16 cellular contexts compared by ENCODE assay signal in genomic region chr15:98805434-98806274, GRCh38.
DNase-seq lines count a peak whose midpoint lies in the region; ATAC-seq, FAIRE-seq and TF ChIP-seq lines count a peak whose summit lies in the region.
"Had no signal": no experiment of that assay in that cellular context is flagged by ENCODE, and none has a peak within 500 bp of the region (broad histone marks: within the 10 kb centered on the region; RNA-seq: fewer than 3 reads in every experiment).

No MANE protein-coding gene starts in this region.

- no peak for ATAC-seq in stimulated activated naive CD8-positive, alpha-beta T cell treated with anti-CD3 and anti-CD28 coated beads, Interleukin-15, amount 100 ng/mL, for 72 hours
- ATAC-seq in HG03521 (IDR thresholded peaks at IDR 0.05; ENCODE audit: unreplicated experiment) (no peak), GM19452 (IDR thresholded peaks at IDR 0.05; ENCODE audit: unreplicated experiment) (no peak)

- H3K23ac ChIP-seq in mesenchymal stem cell (ENCODE audit: low read length in 2 of 2) = peak overlapping the region in 1 of 2 experiments; percentile 31

- no peak overlapping the region for H2BK15ac ChIP-seq in mesenchymal stem cell (ENCODE audit: low read depth, poor library complexity, severe bottlenecking)

- no peak overlapping the region for H2BK120ac ChIP-seq in mesenchymal stem cell (ENCODE audit: low read depth, low read length)

- peak overlapping the region; percentile 2 for H4K8ac ChIP-seq in mesenchymal stem cell (ENCODE audit: low read length)

- peaks cover 55% of the 10 kb centered on the region for H3K4me1 Mint-ChIP-seq in astrocyte (ENCODE audit: low read depth, unreplicated experiment)
- peaks cover 43% of the 10 kb centered on the region for H3K4me1 Mint-ChIP-seq in stimulated activated naive CD8-positive, alpha-beta T cell treated with anti-CD3 and anti-CD28 coated beads, Interleukin-15, amount 100 ng/mL, for 72 hours

- H3K27ac ChIP-seq in HEK293 (ENCODE audit: extremely low read depth, low read depth, low read length) (peak overlapping the region; percentile 42; the same call in 1 of the 2 replicates), astrocyte (ENCODE audit: low read depth, low read length) (no peak overlapping the region), mesenchymal stem cell (ENCODE audit: low read length, poor library complexity, severe bottlenecking) (no peak overlapping the region)
- H3K27ac ChIP-seq: esophagus muscularis mucosa had no signal

- no peak overlapping the region for H3K4me2 ChIP-seq in astrocyte (ENCODE audit: low read length)
- H3K4me2 ChIP-seq in mesenchymal stem cell (ENCODE audit: low read length, poor library complexity, severe bottlenecking) = no peak overlapping the region

- peak; percentile 29 for DNase-seq in BE2C
- no peak for DNase-seq in astrocyte (ENCODE audit: low read depth)
- DNase-seq in mesenchymal stem cell = peak; percentile 34
- no peak for DNase-seq in stimulated activated naive CD8-positive, alpha-beta T cell treated with anti-CD3 and anti-CD28 coated beads, Interleukin-15, amount 100 ng/mL, for 72 hours
- no peak for DNase-seq in mucosa of gallbladder (ENCODE audit: low spot score)
- DNase-seq: activated T-cell treated with anti-CD3 and anti-CD28 coated beads for 4 hours; anterior cingulate cortex; CD4-positive, alpha-beta T cell; NCI-H187; nucleus accumbens; stimulated activated CD4-positive, alpha-beta T cell treated with anti-CD3 and anti-CD28 coated beads, Interleukin-2, amount 100 ng/mL, for 48 hours had no signal

- peak overlapping the region in 1 of 2 experiments; percentile 74 for H3K14ac ChIP-seq in mesenchymal stem cell (ENCODE audit: low read length in 2 of 2)

- H3K79me1 ChIP-seq in mesenchymal stem cell (replicated peaks; ENCODE audit: low read length, poor library complexity, severe bottlenecking) = peaks cover 38% of the 10 kb centered on the region

- peak overlapping the region; percentile 16 to 38 for H2BK12ac ChIP-seq in mesenchymal stem cell (ENCODE audit: low read length in 2 of 2)

- H3K4me3 ChIP-seq in BE2C (ENCODE audit: low read depth, low read length) (no peak overlapping the region), HEK293 (ENCODE audit: low read depth, low read length) (no peak overlapping the region), astrocyte (ENCODE audit: insufficient read depth, low read depth, low read length) (no peak overlapping the region), mesenchymal stem cell (ENCODE audit: insufficient read depth in 1 of 2, low read depth in 1 of 2, low read length in 2 of 2) (no peak overlapping the region)
- H3K4me3 ChIP-seq: esophagus muscularis mucosa had no signal

- peak overlapping the region in 1 of 2 experiments; percentile 28 for H3K18ac ChIP-seq in mesenchymal stem cell (ENCODE audit: low read depth in 1 of 2, low read length in 2 of 2)

- no peaks in the 10 kb centered on the region for H3K27me3 ChIP-seq in BE2C
- no peaks in the 10 kb centered on the region for H3K27me3 ChIP-seq in astrocyte (ENCODE audit: insufficient read depth, low read length)
- no peaks in the 10 kb centered on the region for H3K27me3 ChIP-seq in mesenchymal stem cell (ENCODE audit: control insufficient read depth in 1 of 2, insufficient read depth in 1 of 2, low read length in 2 of 2)
- H3K27me3 ChIP-seq: esophagus muscularis mucosa had no signal

- H3K4me3 Mint-ChIP-seq in astrocyte (ENCODE audit: unreplicated experiment) = no peak overlapping the region
- H3K4me3 Mint-ChIP-seq in stimulated activated naive CD8-positive, alpha-beta T cell treated with anti-CD3 and anti-CD28 coated beads, Interleukin-15, amount 100 ng/mL, for 72 hours = no peak overlapping the region
- H3K4me3 Mint-ChIP-seq: CD4-positive, alpha-beta T cell had no signal

- H3K4me1 ChIP-seq in BE2C (peaks cover 15% of the 10 kb centered on the region), HEK293 (ENCODE audit: control insufficient read depth, insufficient read depth, low read length) (peaks cover 29% of the 10 kb centered on the region), astrocyte (ENCODE audit: insufficient read depth, low read length) (peaks cover 20% of the 10 kb centered on the region), mesenchymal stem cell (ENCODE audit: control insufficient read depth, insufficient read depth, low read depth, low read length) (peaks cover 23% of the 10 kb centered on the region)

- peaks cover 99% of the 10 kb centered on the region for H3K79me2 ChIP-seq in astrocyte (ENCODE audit: insufficient read depth, low read length)

- H3K9ac ChIP-seq in astrocyte (ENCODE audit: low read length) = no peak overlapping the region
- H3K9ac ChIP-seq in mesenchymal stem cell (ENCODE audit: low read length) = no peak overlapping the region

- peak; percentile 47 for TF ChIP-seq CTCF in BE2C (IDR thresholded peaks at IDR 0.05; ENCODE audit: low read depth, low read length)
- TF ChIP-seq CTCF in HEK293 (tag by site-specific recombination; IDR thresholded peaks at IDR 0.05) = no peak
- peak; percentile 5 for TF ChIP-seq CTCF in astrocyte (IDR thresholded peaks at IDR 0.05; ENCODE audit: insufficient read depth, low read depth, low read length)

- no peaks in the 10 kb centered on the region for H3K27me3 Mint-ChIP-seq in astrocyte (ENCODE audit: low read depth, unreplicated experiment)
- H3K27me3 Mint-ChIP-seq in stimulated activated naive CD8-positive, alpha-beta T cell treated with anti-CD3 and anti-CD28 coated beads, Interleukin-15, amount 100 ng/mL, for 72 hours = no peaks in the 10 kb centered on the region
- H3K27me3 Mint-ChIP-seq: CD4-positive, alpha-beta T cell had no signal

- H4K91ac ChIP-seq in mesenchymal stem cell (ENCODE audit: low read length) = no peak overlapping the region

- H2AFZ ChIP-seq in astrocyte (ENCODE audit: low read depth, low read length) = no peak overlapping the region
- H2AFZ ChIP-seq in mesenchymal stem cell (ENCODE audit: low read depth, low read length) = no peak overlapping the region

- no peak overlapping the region for H2AK5ac ChIP-seq in mesenchymal stem cell (ENCODE audit: low read length, severe bottlenecking)

- peaks cover 95% of the 10 kb centered on the region for H4K20me1 ChIP-seq in astrocyte (ENCODE audit: insufficient read depth, low read length)

- 77% methylated on average over 12 of the region's 12 CpGs for WGBS in mesenchymal stem cell

- H3K36me3 ChIP-seq in BE2C = peaks cover 4% of the 10 kb centered on the region; the same call in 1 of the 2 replicates
- no peaks in the 10 kb centered on the region for H3K36me3 ChIP-seq in HEK293 (ENCODE audit: control insufficient read depth in 2 of 2, insufficient read depth in 1 of 2, low read length in 2 of 2)
- no peaks in the 10 kb centered on the region for H3K36me3 ChIP-seq in astrocyte (ENCODE audit: insufficient read depth, low read length)
- peaks cover 0 to 4% of the 10 kb centered on the region in 2 experiments for H3K36me3 ChIP-seq in mesenchymal stem cell (ENCODE audit: control insufficient read depth in 1 of 2, insufficient read depth in 2 of 2, low read depth in 1 of 2, low read length in 2 of 2)
- H3K36me3 ChIP-seq: esophagus muscularis mucosa had no signal

- no peak overlapping the region for H2BK5ac ChIP-seq in mesenchymal stem cell (ENCODE audit: low read depth, low read length, poor library complexity, severe bottlenecking)

- POLR2A ChIA-PET in HEK293 (lab: Yijun Ruan, JAX) = no interaction called here

- H3K9me3 ChIP-seq in BE2C (no peaks in the 10 kb centered on the region; the same call in 1 of the 2 replicates), HEK293 (ENCODE audit: control insufficient read depth, insufficient read depth, low read depth, low read length) (no peaks in the 10 kb centered on the region), astrocyte (ENCODE audit: insufficient read depth, low read depth, low read length) (no peaks in the 10 kb centered on the region), mesenchymal stem cell (ENCODE audit: control insufficient read depth, low read length) (no peaks in the 10 kb centered on the region)
- H3K9me3 ChIP-seq: esophagus muscularis mucosa had no signal

- no peaks in the 10 kb centered on the region for H3K36me3 Mint-ChIP-seq in astrocyte (ENCODE audit: low read depth, unreplicated experiment)

- FAIRE-seq in astrocyte (lab: Jason Lieb, UNC) = no peak
- FAIRE-seq: keratinocyte had no signal

- H3K9me3 Mint-ChIP-seq in astrocyte (ENCODE audit: unreplicated experiment) = no peaks in the 10 kb centered on the region
- no peaks in the 10 kb centered on the region for H3K9me3 Mint-ChIP-seq in stimulated activated naive CD8-positive, alpha-beta T cell treated with anti-CD3 and anti-CD28 coated beads, Interleukin-15, amount 100 ng/mL, for 72 hours
- H3K9me3 Mint-ChIP-seq: CD4-positive, alpha-beta T cell had no signal

- H3K27ac Mint-ChIP-seq in astrocyte (ENCODE audit: unreplicated experiment) = no peak overlapping the region
- no peak overlapping the region for H3K27ac Mint-ChIP-seq in stimulated activated naive CD8-positive, alpha-beta T cell treated with anti-CD3 and anti-CD28 coated beads, Interleukin-15, amount 100 ng/mL, for 72 hours
- H3K27ac Mint-ChIP-seq: CD4-positive, alpha-beta T cell had no signal

- CTCF ChIA-PET in HEK293 (lab: Yijun Ruan, JAX) = interaction anchor here (0.7 to 2.5 kb wide), 8 partner anchors 11 to 146 kb away, joined by 3 to 10 read pairs (median 4); no protein-coding TSS in a partner anchor

- no peak overlapping the region for H3K4ac ChIP-seq in mesenchymal stem cell (ENCODE audit: low read depth in 1 of 2, low read length in 2 of 2)

TF ChIP-seq in HEK293, 187 proteins besides CTCF, POLR2A, EP300 and RAD21 (continues in another document):
- no peak for TF ChIP-seq ZNF280D (tag by site-specific recombination; IDR thresholded peaks at IDR 0.05)
- no peak for TF ChIP-seq ZNF404 (tag by site-specific recombination; IDR thresholded peaks at IDR 0.05)

Comparison
In these comparisons a context has a peak if more than half of its experiments do, and no peak if none do; other contexts are left out.
1. DNase-seq: peak in BE2C (single experiment) and mesenchymal stem cell (single experiment); none in astrocyte (single experiment), stimulated activated naive CD8-positive, alpha-beta T cell treated with anti-CD3 and anti-CD28 coated beads, Interleukin-15, amount 100 ng/mL, for 72 hours (0 of 2) and mucosa of gallbladder (single experiment).